ENCODE assay signal across 22 cellular contexts in genomic region chr5:41790038-41790776, GRCh38.
DNase-seq lines count a peak whose midpoint lies in the region; ATAC-seq and TF ChIP-seq lines count a peak whose summit lies in the region.
"Had no signal": no experiment of that assay in that cellular context is flagged by ENCODE, and none has a peak within 500 bp of the region (broad histone marks: within the 10 kb centered on the region; RNA-seq: fewer than 3 reads in every experiment).

No MANE protein-coding gene starts in this region.

- TF ChIP-seq POLR2A in body of pancreas (IDR thresholded peaks at IDR 0.05), result no peak

- WGBS in adipose tissue, 3 donors, result 78 to 84% (median 80%) methylated on average over 6 of the region's 6 CpGs
- 63% methylated on average over 6 of the region's 6 CpGs for WGBS in hepatocyte (ENCODE audit: low lambda C conversion rate, missing lambda C conversion rate)
- 70 to 79% methylated on average over 6 of the region's 6 CpGs for WGBS in body of pancreas, 2 donors

- no peaks in the 10 kb centered on the region for H3K9me3 ChIP-seq in hepatocyte (ENCODE audit: low read depth)
- no peaks in the 10 kb centered on the region for H3K9me3 ChIP-seq in body of pancreas
- no peaks in the 10 kb centered on the region for H3K9me3 ChIP-seq in left lung
- H3K9me3 ChIP-seq: psoas muscle, uterus had no signal

- no peaks in the 10 kb centered on the region for H4K20me1 ChIP-seq in hepatocyte (ENCODE audit: insufficient read depth, poor library complexity, severe bottlenecking)

- no peak overlapping the region for H3K4me3 ChIP-seq in AG10803 (ENCODE audit: low read length)
- H3K4me3 ChIP-seq in hepatocyte, result no peak overlapping the region
- no peak overlapping the region for H3K4me3 ChIP-seq in body of pancreas
- no peak overlapping the region for H3K4me3 ChIP-seq in left lung
- H3K4me3 ChIP-seq: cardiac muscle cell, psoas muscle, uterus had no signal

- H3K36me3 ChIP-seq in hepatocyte (replicated peaks; ENCODE audit: insufficient read depth, low read depth), result no peaks in the 10 kb centered on the region
- no peaks in the 10 kb centered on the region for H3K36me3 ChIP-seq in body of pancreas (replicated peaks in 1 of 2; ENCODE audit: insufficient read depth in 1 of 2, low read depth in 2 of 2)
- peaks cover 0 to 4% of the 10 kb centered on the region in 2 donors for H3K36me3 ChIP-seq in left lung
- H3K36me3 ChIP-seq: cardiac muscle cell, uterus had no signal

- H3K9me2 ChIP-seq in hepatocyte (replicated peaks; ENCODE audit: insufficient read depth), result no peaks in the 10 kb centered on the region

- no peak for TF ChIP-seq CTCF in AG10803 (conservative IDR thresholded peaks at IDR 0.05; ENCODE audit: low read length)
- no peak for TF ChIP-seq CTCF in hepatocyte (IDR thresholded peaks at IDR 0.05; ENCODE audit: poor library complexity)
- TF ChIP-seq CTCF in body of pancreas (IDR thresholded peaks at IDR 0.05), result no peak
- TF ChIP-seq CTCF in left lung (IDR thresholded peaks at IDR 0.05), result no peak

- DNase-seq in AG10803 (ENCODE audit: low read depth) (peak; percentile 79), NCI-H146 treated with DMSO at 0.1 percent for 48 hours (lab: John Stamatoyannopoulos, UW; ENCODE audit: unreplicated experiment) (peak; percentile 69), hepatocyte (ENCODE audit: low spot score) (peak; percentile 11), body of pancreas (no peak), left lung (no peak)
- DNase-seq: activated B cell treated with CpG ODN at 0.5 μM for 24 hours; activated CD8-positive, alpha-beta memory T cell treated with anti-CD3 and anti-CD28 coated beads, Interleukin-2, amount 10 ng/mL, durations not matched to agents 7 days and 5 days; activated naive CD4-positive, alpha-beta T cell; AML-193; Calu3; effector CD8-positive, alpha-beta T cell; GDM1; NCI-H446; psoas muscle; T-cell; uterus had no signal

- H3K4me1 ChIP-seq in hepatocyte (ENCODE audit: insufficient read depth) (peaks cover 43% of the 10 kb centered on the region), body of pancreas (no peaks in the 10 kb centered on the region), left lung (peaks cover 0 to 4% of the 10 kb centered on the region in 2 donors)
- H3K4me1 ChIP-seq: uterus had no signal

- peak overlapping the region; percentile 19 for H3K4me2 ChIP-seq in hepatocyte

- no peaks in the 10 kb centered on the region for H3K27me3 ChIP-seq in hepatocyte
- no peaks in the 10 kb centered on the region for H3K27me3 ChIP-seq in body of pancreas
- H3K27me3 ChIP-seq in left lung, result no peaks in the 10 kb centered on the region
- H3K27me3 ChIP-seq: cardiac muscle cell, uterus had no signal

- intact Hi-C loops in body of pancreas (cut with DNase I), result no loop called here
- intact Hi-C loops in left lung (cut with DNase I), result no loop called here

- no peak overlapping the region for H2AFZ ChIP-seq in hepatocyte

- no peaks in the 10 kb centered on the region for H3K79me2 ChIP-seq in hepatocyte

- ATAC-seq in body of pancreas (no peak), GM19328 (IDR thresholded peaks at IDR 0.05; ENCODE audit: unreplicated experiment) (no peak), HG03460 (IDR thresholded peaks at IDR 0.05; ENCODE audit: unreplicated experiment) (no peak), left lung (no peak)
- ATAC-seq: activated CD8-positive, alpha-beta memory T cell treated with anti-CD3 and anti-CD28 coated beads, Interleukin-2, amount 10 ng/mL, durations not matched to agents 7 days and 5 days; HCT116; natural killer cell treated with Interleukin-12 subunit alpha and Interleukin-12 subunit beta and Interleukin-15 and Interleukin-18, amount 100 ng/mL, for 72 hours; psoas muscle; T-cell had no signal

- H3K27ac ChIP-seq in adipose tissue (ENCODE audit: low read depth, low read length) (peak overlapping the region; percentile 6), hepatocyte (peak overlapping the region; percentile 33), body of pancreas (no peak overlapping the region), left lung (no peak overlapping the region)
- H3K27ac ChIP-seq: cardiac muscle cell, psoas muscle, uterus had no signal

Comparison
In these comparisons a context has a peak if more than half of its experiments do, and no peak if none do; other contexts are left out.
1. DNase-seq: peak in AG10803 (single experiment), NCI-H146 treated with DMSO at 0.1 percent for 48 hours (single experiment) and hepatocyte (single experiment); none in body of pancreas (0 of 4) and left lung (0 of 2).
2. H3K27ac ChIP-seq: peak in adipose tissue (single experiment) and hepatocyte (single experiment); none in body of pancreas (0 of 4) and left lung (0 of 2).